ENCODE assay signal across 9 cellular contexts in the genomic region with DNA sequence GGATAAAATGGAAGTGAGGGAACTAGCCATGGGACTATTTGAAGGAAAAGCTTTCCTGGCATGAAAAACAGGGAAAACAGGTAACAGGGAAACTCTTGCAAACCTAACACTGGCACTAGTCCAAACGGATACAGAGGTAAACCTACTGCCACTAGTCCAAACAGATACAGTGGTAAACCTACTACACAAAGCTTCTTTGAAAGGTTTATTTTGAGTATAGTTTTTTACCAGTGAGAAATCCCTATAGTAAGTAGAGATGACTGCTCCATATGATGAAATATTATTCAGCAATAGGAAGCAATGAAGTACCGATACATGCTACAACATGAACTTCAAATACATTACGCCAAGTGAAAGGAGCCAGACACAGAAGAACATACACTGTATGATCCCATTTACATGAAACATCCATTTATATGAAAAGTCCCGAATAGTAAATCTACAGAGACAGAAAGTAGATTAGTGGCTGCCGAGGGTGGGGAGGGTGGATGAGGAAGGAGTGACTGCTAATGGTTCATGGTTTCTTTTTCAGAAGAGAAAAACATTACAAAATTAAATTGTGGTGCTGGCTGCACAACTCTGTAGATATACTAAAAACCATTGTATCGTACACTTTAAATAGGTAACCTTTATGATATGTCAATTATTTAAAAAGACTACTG. TPM values are rescaled to one million over a fixed set of nuclear protein-coding genes. Genes with fewer than 3 reads are reported as not detected.
DNase-seq lines count a peak whose midpoint lies in the region; ATAC-seq and TF ChIP-seq lines count a peak whose summit lies in the region.
"Had no signal": no experiment of that assay in that cellular context is flagged by ENCODE, and none has a peak within 500 bp of the region (broad histone marks: within the 10 kb centered on the region; RNA-seq: fewer than 3 reads in every experiment).

No MANE protein-coding gene starts in this region.

- DNase-seq in CD4-positive, alpha-beta T cell, result no peak
- DNase-seq in activated CD8-positive, alpha-beta T cell treated with anti-CD3 and anti-CD28 coated beads for 36 hours, result no peak
- DNase-seq in memory B cell (ENCODE audit: low spot score in 2 of 2) (no peak), NCI-H82 (lab: John Stamatoyannopoulos, UW) (no peak), kidney glomerular epithelial cell (lab: John Stamatoyannopoulos, UW) (no peak), NCI-H146 (lab: John Stamatoyannopoulos, UW) (no peak)
- no peak for DNase-seq in effector memory CD4-positive, alpha-beta T cell

- ATAC-seq in CD4-positive, alpha-beta T cell (ENCODE audit: poor library complexity), result no peak
- ATAC-seq in GM21825 (IDR thresholded peaks at IDR 0.05; ENCODE audit: unreplicated experiment), result peak; percentile 36
- no peak for ATAC-seq in activated CD8-positive, alpha-beta T cell treated with anti-CD3 and anti-CD28 coated beads for 36 hours
- peak; percentile 11 for ATAC-seq in memory B cell (ENCODE audit: low read depth)

- peaks cover 8% of the 10 kb centered on the region for H3K36me3 ChIP-seq in effector memory CD4-positive, alpha-beta T cell (ENCODE audit: control insufficient read depth, insufficient read depth, low read length)

- H3K4me3 ChIP-seq in effector memory CD4-positive, alpha-beta T cell (ENCODE audit: insufficient read depth, low read depth, low read length, poor library complexity, severe bottlenecking), result no peak overlapping the region
- H3K4me3 ChIP-seq: SJSA1 had no signal

- POLR2A ChIA-PET in CD4-positive, alpha-beta T cell (lab: Charles Lee), result no interaction called here
- POLR2A ChIA-PET in activated CD8-positive, alpha-beta T cell treated with anti-CD3 and anti-CD28 coated beads for 36 hours (lab: Charles Lee), result no interaction called here

- H3K27me3 ChIP-seq in CD4-positive, alpha-beta T cell (ENCODE audit: control insufficient read depth, insufficient read depth, low read length), result no peaks in the 10 kb centered on the region
- H3K27me3 ChIP-seq in effector memory CD4-positive, alpha-beta T cell (replicated peaks; ENCODE audit: control insufficient read depth, insufficient read depth, low read length, poor library complexity, severe bottlenecking), result no peaks in the 10 kb centered on the region
- H3K27me3 ChIP-seq: SJSA1 had no signal

- intact Hi-C loops in CD4-positive, alpha-beta T cell (cut with DNase I, micrococcal nuclease), result no loop called here
- intact Hi-C loops in activated CD8-positive, alpha-beta T cell treated with anti-CD3 and anti-CD28 coated beads for 36 hours (cut with micrococcal nuclease), result no loop called here

- H3K27ac ChIP-seq in CD4-positive, alpha-beta T cell (ENCODE audit: low read depth, low read length), result no peak overlapping the region
- H3K27ac ChIP-seq in effector memory CD4-positive, alpha-beta T cell (ENCODE audit: insufficient read depth, low read length, poor library complexity, severe bottlenecking), result no peak overlapping the region
- H3K27ac ChIP-seq: SJSA1 had no signal

- H3K27ac Mint-ChIP-seq in CD4-positive, alpha-beta T cell, result no peak overlapping the region
- H3K27ac Mint-ChIP-seq in activated CD8-positive, alpha-beta T cell treated with anti-CD3 and anti-CD28 coated beads for 36 hours, result peak overlapping the region; percentile 22
- H3K27ac Mint-ChIP-seq in memory B cell, result peak overlapping the region; percentile 84

- H3K4me3 Mint-ChIP-seq in CD4-positive, alpha-beta T cell, result peak overlapping the region; percentile 49
- H3K4me3 Mint-ChIP-seq in activated CD8-positive, alpha-beta T cell treated with anti-CD3 and anti-CD28 coated beads for 36 hours, result no peak overlapping the region
- H3K4me3 Mint-ChIP-seq in memory B cell, result peak overlapping the region; percentile 63

- no peaks in the 10 kb centered on the region for H3K9me3 Mint-ChIP-seq in CD4-positive, alpha-beta T cell
- H3K9me3 Mint-ChIP-seq in activated CD8-positive, alpha-beta T cell treated with anti-CD3 and anti-CD28 coated beads for 36 hours, result no peaks in the 10 kb centered on the region
- H3K9me3 Mint-ChIP-seq in memory B cell, result no peaks in the 10 kb centered on the region

- TF ChIP-seq CTCF in CD4-positive, alpha-beta T cell (IDR thresholded peaks at IDR 0.05), result no peak
- no peak for TF ChIP-seq CTCF in activated CD8-positive, alpha-beta T cell treated with anti-CD3 and anti-CD28 coated beads for 36 hours (IDR thresholded peaks at IDR 0.05)

- H3K36me3 Mint-ChIP-seq in CD4-positive, alpha-beta T cell (ENCODE audit: low read depth), result peaks cover 27% of the 10 kb centered on the region
- peaks cover 22% of the 10 kb centered on the region for H3K36me3 Mint-ChIP-seq in activated CD8-positive, alpha-beta T cell treated with anti-CD3 and anti-CD28 coated beads for 36 hours (ENCODE audit: low read depth)
- H3K36me3 Mint-ChIP-seq in memory B cell, result peaks cover 9% of the 10 kb centered on the region

- peaks cover 4% of the 10 kb centered on the region for H3K4me1 ChIP-seq in effector memory CD4-positive, alpha-beta T cell (ENCODE audit: control insufficient read depth, insufficient read depth, low read length, poor library complexity, severe bottlenecking)

- H3K27me3 Mint-ChIP-seq in CD4-positive, alpha-beta T cell, result no peaks in the 10 kb centered on the region
- H3K27me3 Mint-ChIP-seq in activated CD8-positive, alpha-beta T cell treated with anti-CD3 and anti-CD28 coated beads for 36 hours, result no peaks in the 10 kb centered on the region
- no peaks in the 10 kb centered on the region for H3K27me3 Mint-ChIP-seq in memory B cell

- peaks cover 68% of the 10 kb centered on the region for H3K4me1 Mint-ChIP-seq in CD4-positive, alpha-beta T cell (ENCODE audit: low read depth)
- peaks cover 48% of the 10 kb centered on the region for H3K4me1 Mint-ChIP-seq in activated CD8-positive, alpha-beta T cell treated with anti-CD3 and anti-CD28 coated beads for 36 hours (ENCODE audit: low read depth)
- peaks cover 52% of the 10 kb centered on the region for H3K4me1 Mint-ChIP-seq in memory B cell

- CTCF ChIA-PET in CD4-positive, alpha-beta T cell (lab: Charles Lee), result no interaction called here
- CTCF ChIA-PET in activated CD8-positive, alpha-beta T cell treated with anti-CD3 and anti-CD28 coated beads for 36 hours (lab: Charles Lee), result no interaction called here

- H3K9me3 ChIP-seq in CD4-positive, alpha-beta T cell (ENCODE audit: control insufficient read depth, low read length), result no peaks in the 10 kb centered on the region
- no peaks in the 10 kb centered on the region for H3K9me3 ChIP-seq in effector memory CD4-positive, alpha-beta T cell (ENCODE audit: control insufficient read depth, low read length)
- H3K9me3 ChIP-seq: SJSA1 had no signal

RNA-seq across cellular contexts. Expression of gene SPTLC2, which starts 25.5 kb away (rescaled TPM):
- 10 to 100 TPM; 13.0 to 14.5 TPM for total RNA-seq in CD4-positive, alpha-beta T cell
- total RNA-seq in activated CD8-positive, alpha-beta T cell treated with anti-CD3 and anti-CD28 coated beads for 36 hours, result 10 to 100 TPM; 23.7 to 30.2 TPM

Comparison
In these comparisons a context has a peak if more than half of its experiments do, and no peak if none do; other contexts are left out.
1. ATAC-seq: peak in GM21825 (single experiment) and memory B cell (single experiment); none in CD4-positive, alpha-beta T cell (single experiment) and activated CD8-positive, alpha-beta T cell treated with anti-CD3 and anti-CD28 coated beads for 36 hours (single experiment).